Comparison of ENCODE assay signal across 8 cellular contexts in genomic region chr1:9784508-9785133, GRCh38. TPM values are rescaled to one million over a fixed set of nuclear protein-coding genes. Genes with fewer than 3 reads are reported as not detected.
A peak's percentile ranks its signal among the peaks of the same experiment; 100 is the strongest.
DNase-seq lines count a peak whose midpoint lies in the region; ATAC-seq, FAIRE-seq and TF ChIP-seq lines count a peak whose summit lies in the region.

No MANE protein-coding gene starts in this region.

- H3K4me3 ChIP-seq in astrocyte (ENCODE audit: insufficient read depth, low read depth, low read length) = no peak overlapping the region

- H3K36me3 ChIP-seq in astrocyte (ENCODE audit: insufficient read depth, low read length) = no peaks in the 10 kb centered on the region

- H3K9me3 Mint-ChIP-seq in astrocyte (ENCODE audit: unreplicated experiment) = no peaks in the 10 kb centered on the region

- H3K27me3 Mint-ChIP-seq in T-helper 17 cell (no peaks in the 10 kb centered on the region), astrocyte (ENCODE audit: low read depth, unreplicated experiment) (no peaks in the 10 kb centered on the region)

- no peak for FAIRE-seq in astrocyte (lab: Jason Lieb, UNC)

- TF ChIP-seq CTCF in astrocyte (IDR thresholded peaks at IDR 0.05; ENCODE audit: insufficient read depth, low read depth, low read length) = peak; percentile 82

- H3K4me3 Mint-ChIP-seq in T-helper 17 cell (no peak overlapping the region), astrocyte (ENCODE audit: unreplicated experiment) (no peak overlapping the region)

- peaks cover 19% of the 10 kb centered on the region for H3K4me1 Mint-ChIP-seq in T-helper 17 cell
- H3K4me1 Mint-ChIP-seq in astrocyte (ENCODE audit: low read depth, unreplicated experiment) = no peaks in the 10 kb centered on the region

- DNase-seq in EH (ENCODE audit: low read depth) = peak; percentile 55
- DNase-seq in M059J (ENCODE audit: low read depth) = peak; percentile 64
- peak; percentile 31 to 61 (median 37) for DNase-seq in T-helper 17 cell
- DNase-seq in astrocyte (ENCODE audit: low read depth) = peak; percentile 35
- peak; percentile 52 for DNase-seq in left lobe of liver (ENCODE audit: low spot score)
- DNase-seq in stimulated activated CD8-positive, alpha-beta memory T cell treated with anti-CD3 and anti-CD28 coated beads, Interleukin-4, amount 100 ng/mL, for 1 hour (ENCODE audit: low read depth in 2 of 2, low spot score in 1 of 2) = peak; percentile 28 to 35
- no peak for DNase-seq in NCI-H128 (lab: John Stamatoyannopoulos, UW; ENCODE audit: unreplicated experiment)

- H3K27ac Mint-ChIP-seq in T-helper 17 cell (no peak overlapping the region), astrocyte (ENCODE audit: unreplicated experiment) (no peak overlapping the region)

- H3K36me3 Mint-ChIP-seq in T-helper 17 cell (ENCODE audit: low read depth) (no peaks in the 10 kb centered on the region), astrocyte (ENCODE audit: low read depth, unreplicated experiment) (peaks cover 2% of the 10 kb centered on the region)

- no peaks in the 10 kb centered on the region for H3K9me3 ChIP-seq in T-helper 17 cell (ENCODE audit: control insufficient read depth, low read length, poor library complexity, severe bottlenecking)
- H3K9me3 ChIP-seq in astrocyte (ENCODE audit: insufficient read depth, low read depth, low read length) = no peaks in the 10 kb centered on the region

- H3K9ac ChIP-seq in astrocyte (ENCODE audit: low read length) = no peak overlapping the region

- ATAC-seq in T-helper 17 cell = peak; percentile 37
- ATAC-seq in left lobe of liver = peak; percentile 94
- ATAC-seq in HG03280 (IDR thresholded peaks at IDR 0.05; ENCODE audit: unreplicated experiment) = no peak

- H3K27me3 ChIP-seq in astrocyte (ENCODE audit: insufficient read depth, low read length) = no peaks in the 10 kb centered on the region

- no peak overlapping the region for H3K27ac ChIP-seq in astrocyte (ENCODE audit: low read depth, low read length)

- no peaks in the 10 kb centered on the region for H3K4me1 ChIP-seq in astrocyte (ENCODE audit: insufficient read depth, low read length)

- H2AFZ ChIP-seq in astrocyte (ENCODE audit: low read depth, low read length) = no peak overlapping the region

- H3K79me2 ChIP-seq in astrocyte (ENCODE audit: insufficient read depth, low read length) = peaks cover 53% of the 10 kb centered on the region

- H3K4me2 ChIP-seq in astrocyte (ENCODE audit: low read length) = no peak overlapping the region

- peaks cover 70% of the 10 kb centered on the region for H4K20me1 ChIP-seq in astrocyte (ENCODE audit: insufficient read depth, low read length)

RNA-seq across cellular contexts. Expression of gene CLSTN1, which starts 39.1 kb away (rescaled TPM):
- 58.6 and 97.5 TPM in 2 replicates for total RNA-seq in M059J (2014; rRNA removed; shearing (Covaris generic))
- total RNA-seq in T-helper 17 cell (10 to 100 TPM; 86.3 to 91.5 TPM), astrocyte (181 and 197 TPM in 2 replicates), left lobe of liver (8.1 TPM)
